Comparison of ENCODE assay signal across 2 cellular contexts in the genomic region with DNA sequence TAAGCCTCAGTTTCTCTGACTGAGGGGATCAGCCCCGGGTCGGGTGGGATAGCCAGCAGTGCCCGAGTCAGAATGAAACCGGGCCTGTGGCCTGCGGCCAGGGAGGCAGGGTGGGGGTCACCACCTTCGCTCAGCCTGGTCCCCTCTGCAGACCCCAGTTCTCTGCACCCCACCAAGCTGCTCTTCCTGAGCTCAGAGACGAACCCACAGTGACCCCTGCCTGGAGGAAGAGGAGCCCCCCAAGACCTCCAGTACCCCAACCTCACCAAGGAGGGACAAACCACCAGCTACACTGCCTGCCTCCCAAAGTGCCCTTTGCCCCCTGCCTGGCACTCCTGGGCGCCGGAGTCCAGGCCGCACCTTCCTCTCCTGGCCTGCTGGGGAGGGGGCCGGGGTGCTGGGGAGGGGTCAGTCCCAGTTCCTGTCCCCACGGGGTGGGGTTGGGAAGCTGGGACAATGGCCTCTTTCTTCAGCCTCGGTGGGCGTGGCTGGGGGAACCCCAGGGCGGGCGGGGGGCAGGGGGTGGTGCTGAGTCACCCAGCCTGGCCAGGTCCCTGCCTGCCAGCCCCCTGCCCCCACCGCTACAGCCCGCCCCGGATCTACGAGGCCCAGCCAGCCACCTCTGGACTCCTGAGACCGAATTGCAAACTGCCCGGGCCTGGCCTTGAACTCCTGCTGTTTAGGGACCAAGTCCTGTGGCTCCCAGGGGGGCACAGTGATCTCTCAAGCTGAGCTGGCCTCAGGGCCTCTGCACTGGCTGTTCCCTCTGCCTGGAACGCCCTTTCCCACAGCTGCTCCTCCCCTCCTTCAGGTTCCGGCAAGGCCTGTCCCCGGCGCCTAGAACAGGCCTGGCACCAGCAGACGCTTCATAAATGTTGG.
A peak's percentile ranks its signal among the peaks of the same experiment; 100 is the strongest.
TF ChIP-seq lines count a peak whose summit lies in the region.

No MANE protein-coding gene starts in this region.

TF ChIP-seq in A549, 52 proteins besides CTCF, POLR2A, EP300 and RAD21:
- TF ChIP-seq JUNB (IDR thresholded peaks at IDR 0.05) (0 out of 2 replicates have a peak, but pooled peaks have one; percentile 23), ZSCAN20 (CRISPR knock-in tag; IDR thresholded peaks at IDR 0.05) (no peak), FOSB (CRISPR knock-in tag; IDR thresholded peaks at IDR 0.05) (no peak), FOSL2 (IDR thresholded peaks at IDR 0.05) (no peak), FOSL2 (CRISPR knock-in tag; IDR thresholded peaks at IDR 0.05) (no peak), GATA3 (IDR thresholded peaks at IDR 0.05; ENCODE audit: borderline replicate concordance) (no peak), FOXS1 (CRISPR knock-in tag; IDR thresholded peaks at IDR 0.05) (0 out of 2 replicates have a peak, but pooled peaks have one; percentile 22)
- TF ChIP-seq, protein P1, sequence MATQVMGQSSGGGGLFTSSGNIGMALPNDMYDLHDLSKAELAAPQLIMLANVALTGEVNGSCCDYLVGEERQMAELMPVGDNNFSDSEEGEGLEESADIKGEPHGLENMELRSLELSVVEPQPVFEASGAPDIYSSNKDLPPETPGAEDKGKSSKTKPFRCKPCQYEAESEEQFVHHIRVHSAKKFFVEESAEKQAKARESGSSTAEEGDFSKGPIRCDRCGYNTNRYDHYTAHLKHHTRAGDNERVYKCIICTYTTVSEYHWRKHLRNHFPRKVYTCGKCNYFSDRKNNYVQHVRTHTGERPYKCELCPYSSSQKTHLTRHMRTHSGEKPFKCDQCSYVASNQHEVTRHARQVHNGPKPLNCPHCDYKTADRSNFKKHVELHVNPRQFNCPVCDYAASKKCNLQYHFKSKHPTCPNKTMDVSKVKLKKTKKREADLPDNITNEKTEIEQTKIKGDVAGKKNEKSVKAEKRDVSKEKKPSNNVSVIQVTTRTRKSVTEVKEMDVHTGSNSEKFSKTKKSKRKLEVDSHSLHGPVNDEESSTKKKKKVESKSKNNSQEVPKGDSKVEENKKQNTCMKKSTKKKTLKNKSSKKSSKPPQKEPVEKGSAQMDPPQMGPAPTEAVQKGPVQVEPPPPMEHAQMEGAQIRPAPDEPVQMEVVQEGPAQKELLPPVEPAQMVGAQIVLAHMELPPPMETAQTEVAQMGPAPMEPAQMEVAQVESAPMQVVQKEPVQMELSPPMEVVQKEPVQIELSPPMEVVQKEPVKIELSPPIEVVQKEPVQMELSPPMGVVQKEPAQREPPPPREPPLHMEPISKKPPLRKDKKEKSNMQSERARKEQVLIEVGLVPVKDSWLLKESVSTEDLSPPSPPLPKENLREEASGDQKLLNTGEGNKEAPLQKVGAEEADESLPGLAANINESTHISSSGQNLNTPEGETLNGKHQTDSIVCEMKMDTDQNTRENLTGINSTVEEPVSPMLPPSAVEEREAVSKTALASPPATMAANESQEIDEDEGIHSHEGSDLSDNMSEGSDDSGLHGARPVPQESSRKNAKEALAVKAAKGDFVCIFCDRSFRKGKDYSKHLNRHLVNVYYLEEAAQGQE (IDR thresholded peaks at IDR 0.05), result no peak

TF ChIP-seq in H1, 55 proteins besides CTCF, POLR2A, EP300 and RAD21:
- TF ChIP-seq, protein P2, sequence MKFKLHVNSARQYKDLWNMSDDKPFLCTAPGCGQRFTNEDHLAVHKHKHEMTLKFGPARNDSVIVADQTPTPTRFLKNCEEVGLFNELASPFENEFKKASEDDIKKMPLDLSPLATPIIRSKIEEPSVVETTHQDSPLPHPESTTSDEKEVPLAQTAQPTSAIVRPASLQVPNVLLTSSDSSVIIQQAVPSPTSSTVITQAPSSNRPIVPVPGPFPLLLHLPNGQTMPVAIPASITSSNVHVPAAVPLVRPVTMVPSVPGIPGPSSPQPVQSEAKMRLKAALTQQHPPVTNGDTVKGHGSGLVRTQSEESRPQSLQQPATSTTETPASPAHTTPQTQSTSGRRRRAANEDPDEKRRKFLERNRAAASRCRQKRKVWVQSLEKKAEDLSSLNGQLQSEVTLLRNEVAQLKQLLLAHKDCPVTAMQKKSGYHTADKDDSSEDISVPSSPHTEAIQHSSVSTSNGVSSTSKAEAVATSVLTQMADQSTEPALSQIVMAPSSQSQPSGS (IDR thresholded peaks at IDR 0.05; ENCODE audit: low read length), result no peak
- no peak for TF ChIP-seq SUZ12 (IDR thresholded peaks at IDR 0.05; ENCODE audit: low read length)
